ENCODE assay signal across 8 cellular contexts in the genomic region with DNA sequence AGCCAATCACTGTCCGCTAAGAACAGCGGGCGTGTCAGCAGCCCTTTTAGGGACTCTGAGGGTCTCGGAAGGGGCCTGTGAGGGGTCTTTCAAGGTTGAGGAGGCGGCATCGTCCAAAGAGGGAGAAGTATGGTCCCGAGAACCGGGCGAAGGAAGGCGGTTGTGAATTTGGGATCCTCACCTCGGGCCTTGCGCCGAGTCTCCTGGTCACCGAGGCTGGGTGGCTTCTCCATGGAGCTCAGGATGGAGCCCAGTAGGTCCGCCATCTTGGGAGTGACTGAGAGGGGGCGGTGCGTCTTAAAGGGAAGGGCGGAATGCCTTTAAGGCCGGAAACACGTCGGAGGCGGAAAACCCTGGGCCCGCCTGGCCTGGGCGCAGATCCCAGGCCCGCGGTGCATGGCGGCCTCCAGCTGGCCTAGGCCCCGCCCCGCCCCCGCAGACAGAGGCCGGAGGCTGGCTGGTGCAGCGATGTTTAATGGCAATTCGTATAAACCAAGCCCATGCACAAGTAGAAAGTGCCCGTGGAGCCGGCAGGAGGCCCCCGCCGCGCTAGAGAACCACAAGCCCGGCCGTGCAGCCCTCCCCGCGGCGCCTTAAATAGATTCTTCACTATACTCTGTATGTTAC. TPM values are rescaled to one million over a fixed set of nuclear protein-coding genes. Genes with fewer than 3 reads are reported as not detected.
DNase-seq lines count a peak whose midpoint lies in the region; TF ChIP-seq lines count a peak whose summit lies in the region.

A gene with protein sequence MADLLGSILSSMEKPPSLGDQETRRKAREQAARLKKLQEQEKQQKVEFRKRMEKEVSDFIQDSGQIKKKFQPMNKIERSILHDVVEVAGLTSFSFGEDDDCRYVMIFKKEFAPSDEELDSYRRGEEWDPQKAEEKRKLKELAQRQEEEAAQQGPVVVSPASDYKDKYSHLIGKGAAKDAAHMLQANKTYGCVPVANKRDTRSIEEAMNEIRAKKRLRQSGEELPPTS (minus strand): TSS at position 279 of the 627 bp plus-strand sequence. CDS start 13 bp downstream, at position 266.

- peak within 1 kb of the TSS; percentile 100 for H2BK15ac ChIP-seq in mesenchymal stem cell (ENCODE audit: low read depth, poor library complexity, severe bottlenecking)

- H3K18ac ChIP-seq in mesenchymal stem cell (ENCODE audit: low read depth in 1 of 2, low read length in 2 of 2), result peak within 1 kb of the TSS; percentile 94 to 99

- peaks cover 11% of the 10 kb centered on the region for H3K36me3 ChIP-seq in effector memory CD4-positive, alpha-beta T cell (ENCODE audit: control insufficient read depth, insufficient read depth, low read length)
- H3K36me3 ChIP-seq in mesenchymal stem cell (ENCODE audit: control insufficient read depth in 1 of 2, insufficient read depth in 2 of 2, low read depth in 1 of 2, low read length in 2 of 2), result peaks cover 28 to 36% of the 10 kb centered on the region in 2 experiments

- H3K9ac ChIP-seq in mesenchymal stem cell (ENCODE audit: low read length), result peak within 1 kb of the TSS; percentile 99

- H3K4me3 ChIP-seq in effector memory CD4-positive, alpha-beta T cell (ENCODE audit: insufficient read depth, low read depth, low read length, poor library complexity, severe bottlenecking), result peak within 1 kb of the TSS; percentile 92
- H3K4me3 ChIP-seq in mesenchymal stem cell (ENCODE audit: insufficient read depth in 1 of 2, low read depth in 1 of 2, low read length in 2 of 2), result peak within 1 kb of the TSS; percentile 66 to 94

- H2BK12ac ChIP-seq in mesenchymal stem cell (ENCODE audit: low read length in 2 of 2), result peak within 1 kb of the TSS; percentile 80 to 85

- no peak for TF ChIP-seq CTCF in GM20000 (IDR thresholded peaks at IDR 0.05; ENCODE audit: extremely low read depth, missing control alignments)

- DNase-seq in COLO668 (lab: John Stamatoyannopoulos, UW; ENCODE audit: unreplicated experiment) (peak; percentile 90), GM20000 (ENCODE audit: low spot score) (peak; percentile 95), HS-5 (ENCODE audit: low read depth) (peak; percentile 97), NOMO-1 (lab: John Stamatoyannopoulos, UW; ENCODE audit: unreplicated experiment in 2 of 2) (peak; percentile 93 to 95), mesenchymal stem cell (peak; percentile 98)
- peak; percentile 87 to 90 (median 90) for DNase-seq in effector memory CD4-positive, alpha-beta T cell
- peak; percentile 86 for DNase-seq in stimulated activated CD8-positive, alpha-beta memory T cell treated with anti-CD3 and anti-CD28 coated beads, Interleukin-12 subunit alpha, Interleukin-12 subunit beta, amount 100 ng/mL, for 24 hours (ENCODE audit: extremely low read depth)

- CTCF ChIA-PET in activated CD8-positive, alpha-beta memory T cell treated with anti-CD3 and anti-CD28 coated beads for 36 hours (lab: Charles Lee), result interaction anchor here (0.7 to 4.1 kb wide), 10 partner anchors 13 to 95 kb away, joined by 3 to 21 read pairs (median 4); partner anchors contain the start of genes C17orf107, CAMTA2, ENO3 and PFN1

- POLR2A ChIA-PET in activated CD8-positive, alpha-beta memory T cell treated with anti-CD3 and anti-CD28 coated beads for 36 hours (lab: Charles Lee), result interaction anchor here (0.5 to 7.4 kb wide), 11 partner anchors 10 to 406 kb away, joined by 3 to 214 read pairs (median 5); partner anchors contain the start of genes ARRB2, CAMTA2, ENO3 and PFN1

- H4K91ac ChIP-seq in mesenchymal stem cell (ENCODE audit: low read length), result peak within 1 kb of the TSS; percentile 97

- peak within 1 kb of the TSS; percentile 83 for H3K4me2 ChIP-seq in mesenchymal stem cell (ENCODE audit: low read length, poor library complexity, severe bottlenecking)

- under 1% methylated on average over 43 of the region's 43 CpGs for WGBS in mesenchymal stem cell

- H4K8ac ChIP-seq in mesenchymal stem cell (ENCODE audit: low read length), result peak within 1 kb of the TSS; percentile 98

- H3K27me3 ChIP-seq in effector memory CD4-positive, alpha-beta T cell (replicated peaks; ENCODE audit: control insufficient read depth, insufficient read depth, low read length, poor library complexity, severe bottlenecking), result no peaks in the 10 kb centered on the region
- H3K27me3 ChIP-seq in mesenchymal stem cell (ENCODE audit: control insufficient read depth in 1 of 2, insufficient read depth in 1 of 2, low read length in 2 of 2), result no peaks in the 10 kb centered on the region

- peak within 1 kb of the TSS; percentile 90 for H2AK5ac ChIP-seq in mesenchymal stem cell (ENCODE audit: low read length, severe bottlenecking)

- H3K4ac ChIP-seq in mesenchymal stem cell (ENCODE audit: low read depth in 1 of 2, low read length in 2 of 2), result peak within 1 kb of the TSS; percentile 97

- H2BK5ac ChIP-seq in mesenchymal stem cell (ENCODE audit: low read depth, low read length, poor library complexity, severe bottlenecking), result peak within 1 kb of the TSS; percentile 96

- no peaks in the 10 kb centered on the region for H3K9me3 ChIP-seq in effector memory CD4-positive, alpha-beta T cell (ENCODE audit: control insufficient read depth, low read length)
- H3K9me3 ChIP-seq in mesenchymal stem cell (ENCODE audit: control insufficient read depth, low read length), result no peaks in the 10 kb centered on the region

- H2BK120ac ChIP-seq in mesenchymal stem cell (ENCODE audit: low read depth, low read length), result peak within 1 kb of the TSS; percentile 92

- peak within 1 kb of the TSS in 1 of 2 experiments; percentile 95 for H3K14ac ChIP-seq in mesenchymal stem cell (ENCODE audit: low read length in 2 of 2)

- H3K4me1 ChIP-seq in effector memory CD4-positive, alpha-beta T cell (ENCODE audit: control insufficient read depth, insufficient read depth, low read length, poor library complexity, severe bottlenecking), result peaks cover 28% of the 10 kb centered on the region
- H3K4me1 ChIP-seq in mesenchymal stem cell (ENCODE audit: control insufficient read depth, insufficient read depth, low read depth, low read length), result peaks cover 31% of the 10 kb centered on the region

- H3K23ac ChIP-seq in mesenchymal stem cell (ENCODE audit: low read length in 2 of 2), result peak within 1 kb of the TSS in 1 of 2 experiments; percentile 47

- peak within 1 kb of the TSS; percentile 89 for H3K27ac ChIP-seq in effector memory CD4-positive, alpha-beta T cell (ENCODE audit: insufficient read depth, low read length, poor library complexity, severe bottlenecking)
- peak within 1 kb of the TSS; percentile 100 for H3K27ac ChIP-seq in mesenchymal stem cell (ENCODE audit: low read length, poor library complexity, severe bottlenecking)

- H3K79me1 ChIP-seq in mesenchymal stem cell (replicated peaks; ENCODE audit: low read length, poor library complexity, severe bottlenecking), result peaks cover 25% of the 10 kb centered on the region

- peak within 1 kb of the TSS; percentile 64 for H2AFZ ChIP-seq in mesenchymal stem cell (ENCODE audit: low read depth, low read length)

RNA-seq across cellular contexts. Expression of the gene that starts here (rescaled TPM):
- 10 to 100 TPM; 64.0 to 64.8 TPM for total RNA-seq in activated CD8-positive, alpha-beta memory T cell treated with anti-CD3 and anti-CD28 coated beads for 36 hours
- polyA plus RNA-seq in mesenchymal stem cell (2013, experiment 1 of 2), result 51.2 TPM
- 49.7 TPM for polyA plus RNA-seq in mesenchymal stem cell (2013, experiment 2 of 2)

Comparison
In these comparisons a context has a peak if more than half of its experiments do, and no peak if none do; other contexts are left out.
1. Peak in every context shown above with its lines: DNase-seq, H3K4me3 ChIP-seq and H3K27ac ChIP-seq.